14 cellular contexts compared by ENCODE assay signal in the genomic region with DNA sequence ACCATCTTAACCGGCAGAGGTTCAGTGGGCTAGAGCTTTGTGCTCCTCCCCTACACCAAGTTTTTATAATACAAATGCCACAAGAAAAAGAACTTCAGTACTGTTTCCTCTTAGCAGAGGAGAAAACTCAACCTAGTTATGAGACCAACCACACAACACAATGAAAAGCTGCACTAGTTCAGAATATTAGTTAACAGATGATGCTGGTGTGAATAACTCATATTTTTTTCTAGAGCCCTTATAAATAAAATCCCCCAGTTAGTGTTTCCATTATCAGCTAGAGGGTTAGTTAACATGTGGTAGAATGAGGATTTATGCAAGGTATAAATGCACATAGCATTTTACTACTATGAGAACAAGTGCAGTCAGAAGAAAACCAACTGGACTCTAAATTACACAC.
"Had no signal": no experiment of that assay in that cellular context is flagged by ENCODE, and none has a peak within 500 bp of the region (broad histone marks: within the 10 kb centered on the region; RNA-seq: fewer than 3 reads in every experiment).

No MANE protein-coding gene starts in this region.

- H3K4me3 ChIP-seq: ascending aorta, breast epithelium, gastroesophageal sphincter, transverse colon had no signal

- H3K27ac ChIP-seq: ascending aorta, breast epithelium, gastroesophageal sphincter, transverse colon had no signal

- H3K27ac Mint-ChIP-seq: stimulated activated memory B cell treated with anti-CD40 and anti-IgM and Interleukin-4, amounts not matched to agents 10 μg/mL and 1 μg/mL and 100 μg/mL, for 72 hours; WTC11 had no signal

- H3K4me3 Mint-ChIP-seq: naive B cell; stimulated activated memory B cell treated with anti-CD40 and anti-IgM and Interleukin-4, amounts not matched to agents 10 μg/mL and 1 μg/mL and 100 μg/mL, for 72 hours; WTC11 had no signal

- H3K9me3 ChIP-seq: ascending aorta, breast epithelium, gastroesophageal sphincter, SK-N-SH, transverse colon had no signal

- ATAC-seq: gastroesophageal sphincter; stimulated activated memory B cell treated with anti-CD40 and anti-IgM and Interleukin-4, amounts not matched to agents 10 μg/mL and 1 μg/mL and 100 μg/mL, for 72 hours; WTC11 had no signal

- H3K9me3 Mint-ChIP-seq: stimulated activated memory B cell treated with anti-CD40 and anti-IgM and Interleukin-4, amounts not matched to agents 10 μg/mL and 1 μg/mL and 100 μg/mL, for 72 hours had no signal

- DNase-seq: activated CD4-positive, alpha-beta T cell treated with anti-CD3 and anti-CD28 coated beads for 48 hours; activated effector memory CD4-positive, alpha-beta T cell treated with Interleukin-2 at 50 U/mL for 16 hours; activated T-cell treated with anti-CD3 and anti-CD28 coated beads for 4 hours; islet precursor cell; naive B cell; nucleus accumbens; posterior cingulate gyrus; SK-N-SH; transverse colon had no signal

- H3K9ac ChIP-seq: SK-N-SH had no signal

- H3K36me3 Mint-ChIP-seq: naive B cell; stimulated activated memory B cell treated with anti-CD40 and anti-IgM and Interleukin-4, amounts not matched to agents 10 μg/mL and 1 μg/mL and 100 μg/mL, for 72 hours; WTC11 had no signal

- H3K4me2 ChIP-seq: SK-N-SH had no signal

- H3K27me3 ChIP-seq: ascending aorta, breast epithelium, transverse colon had no signal

- H3K4me1 ChIP-seq: ascending aorta, breast epithelium, gastroesophageal sphincter, transverse colon had no signal

- H3K36me3 ChIP-seq: ascending aorta, breast epithelium, gastroesophageal sphincter, transverse colon had no signal

- H3K27me3 Mint-ChIP-seq: naive B cell; stimulated activated memory B cell treated with anti-CD40 and anti-IgM and Interleukin-4, amounts not matched to agents 10 μg/mL and 1 μg/mL and 100 μg/mL, for 72 hours had no signal
